8 cellular contexts compared by ENCODE assay signal in genomic region chr19:36141039-36141914, GRCh38. TPM values are rescaled to one million over a fixed set of nuclear protein-coding genes. Genes with fewer than 3 reads are reported as not detected.
DNase-seq lines count a peak whose midpoint lies in the region; ATAC-seq and TF ChIP-seq lines count a peak whose summit lies in the region.

No MANE protein-coding gene starts in this region.

- H3K36me3 ChIP-seq in MM.1S (replicated peaks; ENCODE audit: insufficient read depth, low read length), result peaks cover 13% of the 10 kb centered on the region

- H3K4me2 ChIP-seq in MM.1S (ENCODE audit: low read depth, low read length), result peak overlapping the region; percentile 85

- H3K79me2 ChIP-seq in MM.1S (ENCODE audit: low read length), result peaks cover 29% of the 10 kb centered on the region

- ATAC-seq in GM21619 (IDR thresholded peaks at IDR 0.05; ENCODE audit: unreplicated experiment) (peak; percentile 39), foreskin keratinocyte (peak; percentile 54)

- no peaks in the 10 kb centered on the region for H4K20me1 ChIP-seq in MM.1S (ENCODE audit: insufficient read depth, low read length)

- H3K27ac ChIP-seq in MM.1S (ENCODE audit: low read length) (no peak overlapping the region), foreskin keratinocyte (peak overlapping the region; percentile 7)

- peaks cover 31% of the 10 kb centered on the region for H3F3A ChIP-seq in MM.1S (ENCODE audit: insufficient read depth, low read length)

- no peaks in the 10 kb centered on the region for H3K9me2 ChIP-seq in MM.1S (replicated peaks; ENCODE audit: insufficient read depth, low read length)

- H3K27me3 ChIP-seq in MM.1S (replicated peaks; ENCODE audit: insufficient read depth, low read length) (no peaks in the 10 kb centered on the region), foreskin keratinocyte (no peaks in the 10 kb centered on the region)

- DNase-seq in COLO668 (lab: John Stamatoyannopoulos, UW; ENCODE audit: unreplicated experiment) (peak; percentile 80), MM.1S (peak; percentile 85), SIG-M5 (lab: John Stamatoyannopoulos, UW) (peak; percentile 1), activated gamma-delta T cell treated with Interleukin-2 at 50 U/mL for 16 hours (peak; percentile 86), foreskin keratinocyte (peak; percentile 81 to 89), neural crest cell (ENCODE audit: low read depth, low spot score) (peak; percentile 81)

- H3K36me3 Mint-ChIP-seq in neural crest cell (ENCODE audit: low read depth), result peaks cover 16% of the 10 kb centered on the region
- peaks cover 40% of the 10 kb centered on the region for H3K36me3 Mint-ChIP-seq in stimulated activated naive CD8-positive, alpha-beta T cell treated with anti-CD3 and anti-CD28 coated beads, Interleukin-15, Interleukin-2, amounts not matched to agents 100 ng/mL and 50 ng/mL, for 24 hours (ENCODE audit: low read depth)

- peak overlapping the region; percentile 98 for H3K4me3 Mint-ChIP-seq in neural crest cell
- H3K4me3 Mint-ChIP-seq in stimulated activated naive CD8-positive, alpha-beta T cell treated with anti-CD3 and anti-CD28 coated beads, Interleukin-15, Interleukin-2, amounts not matched to agents 100 ng/mL and 50 ng/mL, for 24 hours, result peak overlapping the region; percentile 93

- peak overlapping the region; percentile 95 for H3K9ac ChIP-seq in MM.1S (ENCODE audit: low read length)

- H3K27me3 Mint-ChIP-seq in neural crest cell (ENCODE audit: low read depth), result no peaks in the 10 kb centered on the region
- no peaks in the 10 kb centered on the region for H3K27me3 Mint-ChIP-seq in stimulated activated naive CD8-positive, alpha-beta T cell treated with anti-CD3 and anti-CD28 coated beads, Interleukin-15, Interleukin-2, amounts not matched to agents 100 ng/mL and 50 ng/mL, for 24 hours

- peak overlapping the region; percentile 99 for H3K4me3 ChIP-seq in MM.1S (ENCODE audit: low read length)

- TF ChIP-seq CTCF in MM.1S (IDR thresholded peaks at IDR 0.05; ENCODE audit: low read length) (no peak), foreskin keratinocyte (conservative IDR thresholded peaks at IDR 0.05) (no peak), neural crest cell (conservative IDR thresholded peaks at IDR 0.05) (no peak)

- H3K4me1 ChIP-seq in MM.1S (ENCODE audit: low read length), result peaks cover 17% of the 10 kb centered on the region
- H3K4me1 ChIP-seq in foreskin keratinocyte, result peaks cover 5% of the 10 kb centered on the region

- no peaks in the 10 kb centered on the region for H3K9me3 ChIP-seq in MM.1S (replicated peaks; ENCODE audit: insufficient read depth, low read length)

- H3K27ac Mint-ChIP-seq in neural crest cell (ENCODE audit: unreplicated experiment), result peak overlapping the region; percentile 96
- H3K27ac Mint-ChIP-seq in stimulated activated naive CD8-positive, alpha-beta T cell treated with anti-CD3 and anti-CD28 coated beads, Interleukin-15, Interleukin-2, amounts not matched to agents 100 ng/mL and 50 ng/mL, for 24 hours, result peak overlapping the region; percentile 77

- peaks cover 12% of the 10 kb centered on the region for H3K4me1 Mint-ChIP-seq in neural crest cell
- peaks cover 21% of the 10 kb centered on the region for H3K4me1 Mint-ChIP-seq in stimulated activated naive CD8-positive, alpha-beta T cell treated with anti-CD3 and anti-CD28 coated beads, Interleukin-15, Interleukin-2, amounts not matched to agents 100 ng/mL and 50 ng/mL, for 24 hours (ENCODE audit: low read depth)

- no peak overlapping the region for H2AFZ ChIP-seq in MM.1S (ENCODE audit: low read length)

- H3K9me3 Mint-ChIP-seq in neural crest cell, result peaks cover 4% of the 10 kb centered on the region
- no peaks in the 10 kb centered on the region for H3K9me3 Mint-ChIP-seq in stimulated activated naive CD8-positive, alpha-beta T cell treated with anti-CD3 and anti-CD28 coated beads, Interleukin-15, Interleukin-2, amounts not matched to agents 100 ng/mL and 50 ng/mL, for 24 hours

RNA-seq across cellular contexts. Expression of gene CAPNS1, which starts 1.4 kb away (rescaled TPM):
- 741 and 844 TPM in 2 replicates for total RNA-seq in foreskin keratinocyte
- 1,017 and 1,104 TPM in 2 replicates for polyA plus RNA-seq in foreskin keratinocyte
- 321 and 346 TPM in 2 replicates for total RNA-seq in neural crest cell

RNA-seq across cellular contexts. Expression of gene COX7A1, which starts 11.0 kb away (rescaled TPM):
- 1.2 and 1.6 TPM in 2 replicates for total RNA-seq in foreskin keratinocyte
- 1.2 and 2.6 TPM in 2 replicates for polyA plus RNA-seq in foreskin keratinocyte
- not detected in 2 replicates for total RNA-seq in neural crest cell

RNA-seq across cellular contexts. Expression of gene TBCB, which starts 26.0 kb away (rescaled TPM):
- total RNA-seq in foreskin keratinocyte (195 and 196 TPM in 2 replicates), neural crest cell (214 and 219 TPM in 2 replicates)
- 194 and 197 TPM in 2 replicates for polyA plus RNA-seq in foreskin keratinocyte

RNA-seq across cellular contexts. Expression of gene POLR2I, which starts 26.6 kb away (rescaled TPM):
- 116 and 128 TPM in 2 replicates for total RNA-seq in foreskin keratinocyte
- 93.5 and 95.2 TPM in 2 replicates for polyA plus RNA-seq in foreskin keratinocyte
- 111 and 126 TPM in 2 replicates for total RNA-seq in neural crest cell

RNA-seq across cellular contexts. Expression of gene OVOL3, which starts 30.3 kb away (rescaled TPM):
- total RNA-seq in foreskin keratinocyte (not detected in 2 replicates), neural crest cell (not detected in 2 replicates)
- polyA plus RNA-seq in foreskin keratinocyte, result not detected in 2 replicates

Comparison
In these comparisons a context has a peak if more than half of its experiments do, and no peak if none do; other contexts are left out.
1. DNase-seq: peak in every context shown above with its lines; median percentile 86 in activated gamma-delta T cell treated with Interleukin-2 at 50 U/mL for 16 hours; 85 in MM.1S; 85 in foreskin keratinocyte; 81 in neural crest cell; 80 in COLO668; 1 in SIG-M5.